Comparison of ENCODE assay signal across 14 cellular contexts in genomic region chr20:62557999-62558408, GRCh38.
A peak's percentile ranks its signal among the peaks of the same experiment; 100 is the strongest.
DNase-seq lines count a peak whose midpoint lies in the region; ATAC-seq and TF ChIP-seq lines count a peak whose summit lies in the region.
"Had no signal": no experiment of that assay in that cellular context is flagged by ENCODE, and none has a peak within 500 bp of the region (broad histone marks: within the 10 kb centered on the region; RNA-seq: fewer than 3 reads in every experiment).

No MANE protein-coding gene starts in this region.

- intact Hi-C loops in heart left ventricle (cut with DNase I) = no loop called here

- peaks cover 62% of the 10 kb centered on the region for H3K4me1 ChIP-seq in SJCRH30
- H3K4me1 ChIP-seq in heart left ventricle = peaks cover 0 to 77% (median 19%) of the 10 kb centered on the region in 12 donors
- peaks cover 77% of the 10 kb centered on the region for H3K4me1 ChIP-seq in stomach smooth muscle (ENCODE audit: control insufficient read depth, insufficient read depth, low read length)

- H3K27me3 ChIP-seq in SJCRH30 (no peaks in the 10 kb centered on the region), heart left ventricle (peaks cover 0 to 59% (median 18%) of the 10 kb centered on the region in 9 donors), stomach smooth muscle (ENCODE audit: control insufficient read depth in 1 of 2, insufficient read depth in 2 of 2, low read length in 2 of 2) (peaks cover under 1 to 2% of the 10 kb centered on the region in 2 donors)
- H3K27me3 ChIP-seq: Peyer's patch had no signal

- ATAC-seq in heart left ventricle = peak; percentile 5 to 21 (median 11)

- H3K9me3 ChIP-seq in SJCRH30 (replicated peaks) (no peaks in the 10 kb centered on the region), heart left ventricle (no peaks in the 10 kb centered on the region), stomach smooth muscle (ENCODE audit: control insufficient read depth in 2 of 2, low read length in 2 of 2) (no peaks in the 10 kb centered on the region)
- H3K9me3 ChIP-seq: Peyer's patch had no signal

- peak overlapping the region in 2 of 3 experiments; percentile 62 to 65 for H3K4me3 Mint-ChIP-seq in nephron

- H3K9me3 Mint-ChIP-seq in nephron = no peaks in the 10 kb centered on the region

- no peak overlapping the region for H3K9ac ChIP-seq in stomach smooth muscle (ENCODE audit: low read length in 2 of 2)

- TF ChIP-seq CTCF in heart left ventricle (IDR thresholded peaks at IDR 0.05) = no peak
- TF ChIP-seq CTCF in nephron (IDR thresholded peaks at IDR 0.05; ENCODE audit: unreplicated experiment in 3 of 3) = no peak

- peak overlapping the region; percentile 84 for H3K27ac ChIP-seq in SJCRH30
- peak overlapping the region; percentile 76 to 100 (median 90) for H3K27ac ChIP-seq in heart left ventricle
- H3K27ac ChIP-seq in stomach smooth muscle (ENCODE audit: low read length) = peak overlapping the region; percentile 24
- H3K27ac ChIP-seq: Peyer's patch had no signal

- peaks cover 72% of the 10 kb centered on the region for H3K27me3 Mint-ChIP-seq in nephron (ENCODE audit: low read depth)

- H3K27ac Mint-ChIP-seq in nephron = no peak overlapping the region

- H3K36me3 ChIP-seq in SJCRH30 = no peaks in the 10 kb centered on the region
- peaks cover 0 to 11% (median 0%) of the 10 kb centered on the region in 9 donors for H3K36me3 ChIP-seq in heart left ventricle
- H3K36me3 ChIP-seq in stomach smooth muscle (ENCODE audit: control insufficient read depth in 2 of 2, insufficient read depth in 2 of 2, low read length in 2 of 2) = peaks cover 0 to 3% of the 10 kb centered on the region in 2 donors
- H3K36me3 ChIP-seq: Peyer's patch had no signal

- H3K36me3 Mint-ChIP-seq in nephron (ENCODE audit: low read depth) = no peaks in the 10 kb centered on the region

- peaks cover 40% of the 10 kb centered on the region for H3K4me1 Mint-ChIP-seq in nephron

- TF ChIP-seq POLR2A in heart left ventricle (IDR thresholded peaks at IDR 0.05) = no peak

- no peak overlapping the region; the same call in 1 of the 2 replicates for H3K4me3 ChIP-seq in SJCRH30
- peak overlapping the region in 5 of 12 donors; percentile 0 to 15 (median 4) for H3K4me3 ChIP-seq in heart left ventricle
- H3K4me3 ChIP-seq in stomach smooth muscle (ENCODE audit: low read length in 2 of 2) = peak overlapping the region in 1 of 2 donors; percentile 47
- H3K4me3 ChIP-seq: Peyer's patch had no signal

- peak; percentile 76 to 77 for DNase-seq in SJCRH30
- DNase-seq in heart left ventricle = peak in 1 of 5 donors; percentile 66
- DNase-seq in OCI-M1 (lab: John Stamatoyannopoulos, UW) = no peak
- DNase-seq in AML-193 (lab: John Stamatoyannopoulos, UW) = no peak
- no peak for DNase-seq in D341Med (ENCODE audit: low spot score)
- DNase-seq: HCEC 1CT, KG1, NCI-H1048, NCI-H1694, NCI-H446, Peyer's patch, SHP77 treated with DMSO at 0.1 percent for 48 hours had no signal

- WGBS in heart left ventricle, 4 donors = 22 to 35% (median 29%) methylated on average over 3 to 14 of the region's 14 CpGs

Comparison
In these comparisons a context has a peak if more than half of its experiments do, and no peak if none do; other contexts are left out.
1. DNase-seq: peak in SJCRH30 (2 of 2); none in OCI-M1 (single experiment), AML-193 (0 of 2) and D341Med (single experiment).
2. H3K27ac ChIP-seq: peak in every context shown above with its lines; median percentile 90 in heart left ventricle; 84 in SJCRH30; 24 in stomach smooth muscle.